Comparison of ENCODE assay signal across 17 cellular contexts in the genomic region with DNA sequence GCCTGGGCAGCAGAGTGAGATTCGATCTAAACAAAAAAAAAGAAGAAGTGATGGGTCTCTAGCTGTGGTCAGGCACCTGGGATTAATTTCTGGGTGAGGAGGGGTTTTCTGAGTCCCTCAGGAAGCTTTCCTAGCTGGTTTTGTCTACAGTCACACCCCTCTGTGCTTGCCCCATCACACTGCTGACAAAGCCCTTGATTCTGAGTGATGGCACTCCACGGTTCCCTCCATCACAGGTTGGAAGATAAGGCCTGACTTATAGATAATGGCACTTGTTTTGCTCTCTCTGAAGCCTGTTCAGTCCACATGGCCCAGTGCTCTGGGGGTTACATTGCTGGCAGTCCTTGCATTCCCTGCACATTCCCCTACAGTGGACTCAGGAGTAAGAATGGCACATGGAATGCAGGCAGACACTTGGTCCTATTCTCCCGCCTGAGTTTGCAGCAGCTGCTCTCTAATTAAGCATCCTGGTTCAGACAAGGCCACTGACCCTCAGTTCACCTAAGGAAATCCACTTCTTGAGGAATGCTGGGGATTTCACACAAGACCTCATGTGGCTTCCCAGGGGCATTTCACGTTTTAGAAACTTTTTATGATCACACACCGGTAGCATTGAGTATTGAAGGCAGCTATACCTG.
A peak's percentile ranks its signal among the peaks of the same experiment; 100 is the strongest.
DNase-seq lines count a peak whose midpoint lies in the region; ATAC-seq and TF ChIP-seq lines count a peak whose summit lies in the region.
"Had no signal": no experiment of that assay in that cellular context is flagged by ENCODE, and none has a peak within 500 bp of the region (broad histone marks: within the 10 kb centered on the region; RNA-seq: fewer than 3 reads in every experiment).

No MANE protein-coding gene starts in this region.

- no peaks in the 10 kb centered on the region for H3K27me3 ChIP-seq in right atrium auricular region
- no peaks in the 10 kb centered on the region for H3K27me3 ChIP-seq in upper lobe of right lung
- H3K27me3 ChIP-seq in BE2C, result no peaks in the 10 kb centered on the region
- H3K27me3 ChIP-seq: hepatocyte, tibial artery had no signal

- no peak for TF ChIP-seq CTCF in right atrium auricular region (IDR thresholded peaks at IDR 0.05)
- no peak for TF ChIP-seq CTCF in choroid plexus epithelial cell (conservative IDR thresholded peaks at IDR 0.05; ENCODE audit: low read depth, low read length)
- no peak for TF ChIP-seq CTCF in upper lobe of right lung (IDR thresholded peaks at IDR 0.05)
- TF ChIP-seq CTCF in BE2C (IDR thresholded peaks at IDR 0.05; ENCODE audit: low read depth, low read length), result no peak

- H3K9me3 ChIP-seq in right atrium auricular region, result no peaks in the 10 kb centered on the region
- H3K9me3 ChIP-seq in upper lobe of right lung, result no peaks in the 10 kb centered on the region
- H3K9me3 ChIP-seq in BE2C, result no peaks in the 10 kb centered on the region
- H3K9me3 ChIP-seq: tibial artery had no signal

- H3K27ac ChIP-seq in right atrium auricular region, result peak overlapping the region in 1 of 2 donors; percentile 43
- H3K27ac ChIP-seq in upper lobe of right lung, result no peak overlapping the region
- H3K27ac ChIP-seq: hepatocyte, tibial artery had no signal

- intact Hi-C loops in Right ventricle myocardium superior (cut with DNase I), result no loop called here
- intact Hi-C loops in upper lobe of right lung (cut with DNase I), result no loop called here

- H3K36me3 ChIP-seq in right atrium auricular region (no peaks in the 10 kb centered on the region), upper lobe of right lung (no peaks in the 10 kb centered on the region), BE2C (no peaks in the 10 kb centered on the region)
- H3K36me3 ChIP-seq: tibial artery had no signal

- DNase-seq in Right ventricle myocardium superior, result no peak
- no peak for DNase-seq in right atrium auricular region (ENCODE audit: low spot score)
- DNase-seq in choroid plexus epithelial cell (ENCODE audit: low read depth), result peak; percentile 94
- DNase-seq in kidney glomerular epithelial cell (lab: John Stamatoyannopoulos, UW), result peak; percentile 93
- no peak for DNase-seq in upper lobe of right lung
- no peak for DNase-seq in activated CD4-positive, alpha-beta T cell treated with anti-CD3 and anti-CD28 coated beads, Interleukin-2, amount 50 U/mL, for 4 hours
- DNase-seq in BE2C, result no peak
- DNase-seq: activated CD4-positive, alpha-beta T cell treated with anti-CD3 and anti-CD28 coated beads, Interleukin-2, amount 50 U/mL, for 1 hour; KBM-7; NCI-H1694; NCI-H526 treated with DMSO at 0.1 percent for 48 hours; stimulated activated CD4-positive, alpha-beta T cell treated with anti-CD3 and anti-CD28 coated beads, Interleukin-15, amount 100 ng/mL, for 24 hours; T-helper 9 cell; tibial artery had no signal

- H3K4me3 ChIP-seq in right atrium auricular region, result no peak overlapping the region
- H3K4me3 ChIP-seq in choroid plexus epithelial cell (ENCODE audit: low read depth, low read length), result no peak overlapping the region
- no peak overlapping the region for H3K4me3 ChIP-seq in upper lobe of right lung
- H3K4me3 ChIP-seq in BE2C (ENCODE audit: low read depth, low read length), result no peak overlapping the region
- H3K4me3 ChIP-seq: hepatocyte, lung, tibial artery had no signal

- H3K4me1 ChIP-seq in right atrium auricular region (no peaks in the 10 kb centered on the region), upper lobe of right lung (no peaks in the 10 kb centered on the region), BE2C (no peaks in the 10 kb centered on the region)
- H3K4me1 ChIP-seq: tibial artery had no signal

- ATAC-seq in Right ventricle myocardium superior (ENCODE audit: poor library complexity) (peak; percentile 74), upper lobe of right lung (peak; percentile 25), GM21786 (IDR thresholded peaks at IDR 0.05; ENCODE audit: unreplicated experiment) (no peak)

Comparison
In these comparisons a context has a peak if more than half of its experiments do, and no peak if none do; other contexts are left out.
1. DNase-seq: peak in choroid plexus epithelial cell (single experiment) and kidney glomerular epithelial cell (single experiment); none in Right ventricle myocardium superior (single experiment), right atrium auricular region (single experiment), upper lobe of right lung (single experiment), activated CD4-positive, alpha-beta T cell treated with anti-CD3 and anti-CD28 coated beads, Interleukin-2, amount 50 U/mL, for 4 hours (0 of 2) and BE2C (single experiment).